ENCODE assay signal across 1 cellular context in the genomic region with DNA sequence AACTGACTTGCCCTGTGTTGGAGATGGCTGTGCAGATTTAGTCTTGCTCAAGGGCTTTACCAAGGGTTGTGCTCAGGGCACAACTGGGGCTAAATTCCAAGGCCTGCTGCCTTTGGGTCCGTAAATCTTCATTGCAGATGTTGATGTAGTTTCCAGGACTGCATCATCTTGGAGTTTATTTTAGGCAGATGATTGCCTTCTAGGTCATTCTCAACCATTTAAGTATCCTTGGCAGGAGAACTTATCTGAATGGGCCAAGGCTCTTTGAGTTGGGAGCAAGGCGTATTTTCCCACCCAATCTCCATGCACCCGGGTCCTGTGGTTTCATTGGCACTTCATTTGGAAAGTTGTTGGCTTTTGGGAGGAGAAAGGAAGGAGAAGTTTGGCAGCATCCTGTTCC.
TF ChIP-seq lines count a peak whose summit lies in the region.

No MANE protein-coding gene starts in this region.

TF ChIP-seq in IMR-90, 13 proteins besides CTCF, POLR2A, EP300 and RAD21 (continued from another document):
- TF ChIP-seq, protein P1, sequence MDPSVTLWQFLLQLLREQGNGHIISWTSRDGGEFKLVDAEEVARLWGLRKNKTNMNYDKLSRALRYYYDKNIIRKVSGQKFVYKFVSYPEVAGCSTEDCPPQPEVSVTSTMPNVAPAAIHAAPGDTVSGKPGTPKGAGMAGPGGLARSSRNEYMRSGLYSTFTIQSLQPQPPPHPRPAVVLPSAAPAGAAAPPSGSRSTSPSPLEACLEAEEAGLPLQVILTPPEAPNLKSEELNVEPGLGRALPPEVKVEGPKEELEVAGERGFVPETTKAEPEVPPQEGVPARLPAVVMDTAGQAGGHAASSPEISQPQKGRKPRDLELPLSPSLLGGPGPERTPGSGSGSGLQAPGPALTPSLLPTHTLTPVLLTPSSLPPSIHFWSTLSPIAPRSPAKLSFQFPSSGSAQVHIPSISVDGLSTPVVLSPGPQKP (IDR thresholded peaks at IDR 0.05; ENCODE audit: borderline replicate concordance, low read depth, low read length), result no peak
- TF ChIP-seq BHLHE40 (IDR thresholded peaks at IDR 0.05; ENCODE audit: low read depth, low read length) (no peak), RCOR1 (IDR thresholded peaks at IDR 0.05; ENCODE audit: insufficient replicate concordance, low read length) (no peak), FOS (IDR thresholded peaks at IDR 0.05; ENCODE audit: low read depth, low read length) (no peak)
- TF ChIP-seq, protein P2, sequence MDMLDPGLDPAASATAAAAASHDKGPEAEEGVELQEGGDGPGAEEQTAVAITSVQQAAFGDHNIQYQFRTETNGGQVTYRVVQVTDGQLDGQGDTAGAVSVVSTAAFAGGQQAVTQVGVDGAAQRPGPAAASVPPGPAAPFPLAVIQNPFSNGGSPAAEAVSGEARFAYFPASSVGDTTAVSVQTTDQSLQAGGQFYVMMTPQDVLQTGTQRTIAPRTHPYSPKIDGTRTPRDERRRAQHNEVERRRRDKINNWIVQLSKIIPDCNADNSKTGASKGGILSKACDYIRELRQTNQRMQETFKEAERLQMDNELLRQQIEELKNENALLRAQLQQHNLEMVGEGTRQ (IDR thresholded peaks at IDR 0.05; ENCODE audit: low read depth, low read length), result no peak
TF ChIP-seq in IMR-90: peak in this region for 0.
